ENCODE assay signal across 22 cellular contexts in the genomic region with DNA sequence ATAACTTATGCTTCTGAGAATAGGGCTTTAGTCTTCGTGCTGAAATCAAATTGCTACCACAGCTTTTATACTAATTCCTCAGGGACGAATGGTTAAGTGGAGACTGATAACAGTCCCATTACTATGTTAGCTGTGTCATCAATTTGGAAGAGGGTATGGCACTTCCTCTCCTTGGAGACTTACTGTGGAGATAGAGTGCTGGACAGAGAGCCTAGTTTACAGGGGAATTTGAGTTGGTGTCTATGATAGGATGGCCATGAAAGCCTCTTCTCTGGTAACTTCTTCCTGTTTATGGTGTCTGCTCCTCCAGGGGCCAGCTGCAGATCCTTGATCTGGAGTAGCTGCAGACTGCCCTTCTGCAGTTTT.
"Had no signal": no experiment of that assay in that cellular context is flagged by ENCODE, and none has a peak within 500 bp of the region (broad histone marks: within the 10 kb centered on the region; RNA-seq: fewer than 3 reads in every experiment).

No MANE protein-coding gene starts in this region.

- H3K4me3 ChIP-seq: coronary artery, esophagus squamous epithelium, gastrocnemius medialis, lung, neural progenitor cell, prostate gland, right atrium auricular region, smooth muscle cell, stomach, thyroid gland had no signal

- H3K4me1 ChIP-seq: esophagus squamous epithelium, gastrocnemius medialis, neural progenitor cell, parathyroid adenoma, prostate gland, right atrium auricular region, stomach, thyroid gland had no signal

- H3K27ac ChIP-seq: coronary artery, esophagus squamous epithelium, gastrocnemius medialis, neural progenitor cell, parathyroid adenoma, prostate gland, right atrium auricular region, stomach, thyroid gland had no signal

- H3K36me3 ChIP-seq: esophagus squamous epithelium, gastrocnemius medialis, neural progenitor cell, prostate gland, right atrium auricular region, stomach, thyroid gland had no signal

- H3K27me3 ChIP-seq: gastrocnemius medialis, right atrium auricular region, stomach, thyroid gland had no signal

- H3K4me2 ChIP-seq: neural progenitor cell, smooth muscle cell had no signal

- DNase-seq: dermis blood vessel endothelial cell; effector memory CD4-positive, alpha-beta T cell; erythroblast; esophagus squamous epithelium; gastrocnemius medialis; head of caudate nucleus; kidney; mesenchymal stem cell; naive thymus-derived CD4-positive, alpha-beta T cell; stimulated activated CD4-positive, alpha-beta T cell treated with anti-CD3 and anti-CD28 coated beads, Interleukin-12 subunit alpha, Interleukin-12 subunit beta, amount 100 ng/mL, for 4 hours; stimulated activated CD4-positive, alpha-beta T cell treated with anti-CD3 and anti-CD28 coated beads, Interleukin-1b, Interleukin-23, amount 100 ng/mL, for 48 hours; stimulated activated CD4-positive, alpha-beta T cell treated with anti-CD3 and anti-CD28 coated beads, Interleukin-4, amount 100 ng/mL, for 1 hour; stimulated activated naive CD4-positive, alpha-beta T cell treated with Interleukin-2 at 50 U/mL for 16 hours; stomach; thyroid gland had no signal

- H3K79me2 ChIP-seq: parathyroid adenoma had no signal

- H2AFZ ChIP-seq: neural progenitor cell, parathyroid adenoma had no signal

- H3K9me3 ChIP-seq: esophagus squamous epithelium, gastrocnemius medialis, prostate gland, right atrium auricular region, stomach, thyroid gland had no signal

- H3K9ac ChIP-seq: neural progenitor cell, parathyroid adenoma had no signal
